In the genomic region with DNA sequence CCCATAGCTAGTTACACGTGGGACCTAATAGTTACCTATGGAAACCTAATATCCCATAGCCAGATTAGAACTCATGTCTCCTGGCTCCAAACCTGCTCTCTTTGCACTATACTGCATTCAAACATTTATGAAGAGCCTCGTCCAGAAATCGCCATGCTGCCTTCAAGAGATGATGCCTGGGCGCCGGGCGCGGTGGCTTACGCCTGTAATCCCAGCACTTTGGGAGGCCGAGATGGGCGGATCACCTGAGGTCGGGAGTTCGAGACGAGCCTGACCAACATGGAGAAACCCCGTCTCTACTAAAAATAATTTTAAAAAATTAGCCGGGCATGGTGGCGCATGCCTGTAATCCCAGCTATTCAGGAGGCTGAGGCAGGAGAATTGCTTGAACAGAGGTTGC, we compare ENCODE assay signal across 1 cellular context. TPM values are rescaled to one million over a fixed set of nuclear protein-coding genes. Genes with fewer than 3 reads are reported as not detected.
"Had no signal": no experiment of that assay in that cellular context is flagged by ENCODE, and none has a peak within 500 bp of the region (broad histone marks: within the 10 kb centered on the region; RNA-seq: fewer than 3 reads in every experiment).

No MANE protein-coding gene starts in this region.

RNA-seq across cellular contexts. Expression of a gene that starts 46.8 kb away (rescaled TPM):
- total RNA-seq: natural killer cell treated with Interleukin-12 subunit alpha and Interleukin-12 subunit beta and Interleukin-15 and Interleukin-18, amount 100 ng/mL, for 72 hours had no signal
